In the genomic region with DNA sequence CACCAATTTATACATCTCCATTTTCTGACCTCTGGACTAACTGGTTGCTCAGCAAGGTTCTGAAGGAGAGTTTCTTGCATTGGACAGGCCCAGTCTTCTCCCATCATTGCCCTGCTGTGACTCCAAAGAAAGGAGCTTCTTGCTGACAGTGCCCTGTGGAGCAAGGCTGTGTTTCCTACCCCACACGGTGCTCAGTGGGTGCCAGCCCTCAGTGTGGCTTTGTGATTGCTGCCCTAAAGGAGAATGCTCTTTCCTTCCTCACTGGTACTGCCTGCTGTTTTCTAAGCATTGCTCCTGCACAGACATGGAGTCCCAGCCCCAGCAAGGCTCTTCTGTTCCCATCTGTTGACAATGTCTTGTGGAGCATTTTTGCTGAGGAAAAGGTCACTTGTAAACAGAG, we compare ENCODE assay signal across 2 cellular contexts.
TF ChIP-seq lines count a peak whose summit lies in the region.

No MANE protein-coding gene starts in this region.

TF ChIP-seq in HEK293, 187 proteins besides CTCF, POLR2A, EP300 and RAD21:
- TF ChIP-seq, protein P1, sequence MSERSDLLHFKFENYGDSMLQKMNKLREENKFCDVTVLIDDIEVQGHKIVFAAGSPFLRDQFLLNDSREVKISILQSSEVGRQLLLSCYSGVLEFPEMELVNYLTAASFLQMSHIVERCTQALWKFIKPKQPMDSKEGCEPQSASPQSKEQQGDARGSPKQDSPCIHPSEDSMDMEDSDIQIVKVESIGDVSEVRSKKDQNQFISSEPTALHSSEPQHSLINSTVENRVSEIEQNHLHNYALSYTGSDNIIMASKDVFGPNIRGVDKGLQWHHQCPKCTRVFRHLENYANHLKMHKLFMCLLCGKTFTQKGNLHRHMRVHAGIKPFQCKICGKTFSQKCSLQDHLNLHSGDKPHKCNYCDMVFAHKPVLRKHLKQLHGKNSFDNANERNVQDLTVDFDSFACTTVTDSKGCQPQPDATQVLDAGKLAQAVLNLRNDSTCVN (tag by site-specific recombination; optimal IDR thresholded peaks at IDR 0.05) = no peak
- TF ChIP-seq ZNF48 (tag by site-specific recombination; IDR thresholded peaks at IDR 0.05) (no peak), ZIC2 (tag by site-specific recombination; IDR thresholded peaks at IDR 0.05) (peak; percentile 99), SCRT1 (tag by site-specific recombination; IDR thresholded peaks at IDR 0.05; ENCODE audit: borderline replicate concordance) (no peak), GLIS1 (tag by site-specific recombination; IDR thresholded peaks at IDR 0.05) (peak; percentile 83)

TF ChIP-seq in SK-N-SH, 30 proteins besides CTCF, POLR2A, EP300 and RAD21 (continued from another document):
- TF ChIP-seq TEAD4 (IDR thresholded peaks at IDR 0.05; ENCODE audit: borderline replicate concordance, insufficient read depth) = no peak
- no peak for TF ChIP-seq ELF1 (IDR thresholded peaks at IDR 0.05)
- TF ChIP-seq FOSL2 (IDR thresholded peaks at IDR 0.05; ENCODE audit: borderline replicate concordance, low read depth) = no peak
- TF ChIP-seq FOXJ3 (CRISPR knock-in tag; IDR thresholded peaks at IDR 0.05) = no peak
